In genomic region chr2:74010087-74010541, GRCh38 we compare ENCODE assay signal across 10 cellular contexts. TPM values are rescaled to one million over a fixed set of nuclear protein-coding genes. Genes with fewer than 3 reads are reported as not detected.
A peak's percentile ranks its signal among the peaks of the same experiment; 100 is the strongest.
DNase-seq lines count a peak whose midpoint lies in the region; ATAC-seq and TF ChIP-seq lines count a peak whose summit lies in the region.
"Had no signal": no experiment of that assay in that cellular context is flagged by ENCODE, and none has a peak within 500 bp of the region (broad histone marks: within the 10 kb centered on the region; RNA-seq: fewer than 3 reads in every experiment).

No MANE protein-coding gene starts in this region.

- peak overlapping the region; percentile 39 for H3K27ac ChIP-seq in 22Rv1
- H3K27ac ChIP-seq in right lobe of liver = no peak overlapping the region
- H3K27ac ChIP-seq in tibial nerve = no peak overlapping the region

- peaks cover 0 to 17% (median 6%) of the 10 kb centered on the region in 4 donors for H3K4me1 ChIP-seq in right lobe of liver
- H3K4me1 ChIP-seq in tibial nerve = peaks cover 0 to 50% (median 24%) of the 10 kb centered on the region in 4 donors

- TF ChIP-seq POLR2A in right lobe of liver (IDR thresholded peaks at IDR 0.05) = no peak
- TF ChIP-seq POLR2A in tibial nerve (IDR thresholded peaks at IDR 0.05) = no peak

- peak overlapping the region in 4 of 5 experiments; percentile 52 to 84 (median 64) for H3K27ac Mint-ChIP-seq in brain
- H3K27ac Mint-ChIP-seq: B cell had no signal

- DNase-seq in NCI-H1105 treated with DMSO at 0.1 percent for 48 hours (lab: John Stamatoyannopoulos, UW) (peak; percentile 98), right lobe of liver (peak in 2 of 3 donors; percentile 42 to 58), epidermal melanocyte (ENCODE audit: insufficient read length, low spot score) (no peak), tibial nerve (ENCODE audit: low spot score in 2 of 2) (no peak)
- DNase-seq in activated CD4-positive, alpha-beta T cell treated with anti-CD3 and anti-CD28 coated beads for 48 hours = no peak
- no peak for DNase-seq in activated CD4-positive, CD25-positive, alpha-beta regulatory T cell treated with anti-CD3 and anti-CD28 coated beads, Interleukin-2, amount 50 U/mL, for 72 hours
- DNase-seq: activated CD4-positive, alpha-beta T cell treated with anti-CD3 and anti-CD28 coated beads, Interleukin-2, amount 50 U/mL, for 1 hour had no signal

- TF ChIP-seq EP300 in tibial nerve (IDR thresholded peaks at IDR 0.05) = no peak

- H3K27me3 Mint-ChIP-seq in brain = peaks cover 2% of the 10 kb centered on the region
- H3K27me3 Mint-ChIP-seq: B cell had no signal

- H3K4me1 Mint-ChIP-seq in brain = peaks cover 66% of the 10 kb centered on the region

- 57% methylated on average over 1 of the region's 13 CpGs for WGBS in right lobe of liver (ENCODE audit: insufficient coverage, low coverage, low lambda C conversion rate, missing lambda C conversion rate)
- 29 to 43% methylated on average over 8 to 13 of the region's 13 CpGs for WGBS in tibial nerve, 2 donors

- H3K9me3 ChIP-seq in right lobe of liver (no peaks in the 10 kb centered on the region), tibial nerve (no peaks in the 10 kb centered on the region)

- H3K4me3 ChIP-seq in right lobe of liver (no peak overlapping the region), tibial nerve (no peak overlapping the region)

- H3K36me3 ChIP-seq in right lobe of liver (no peaks in the 10 kb centered on the region), tibial nerve (no peaks in the 10 kb centered on the region)

- no peak for TF ChIP-seq CTCF in 22Rv1 (IDR thresholded peaks at IDR 0.05)
- TF ChIP-seq CTCF in brain (conservative IDR thresholded peaks at IDR 0.05) = no peak
- TF ChIP-seq CTCF in right lobe of liver (IDR thresholded peaks at IDR 0.05) = no peak
- TF ChIP-seq CTCF in tibial nerve (IDR thresholded peaks at IDR 0.05) = no peak

- peak in 3 of 4 donors; percentile 16 to 50 (median 35) for ATAC-seq in right lobe of liver

- intact Hi-C loops in right lobe of liver (cut with DNase I) = no loop called here

- no peaks in the 10 kb centered on the region for H3K9me3 Mint-ChIP-seq in brain

- H3K4me3 Mint-ChIP-seq in brain = peak overlapping the region in 2 of 5 experiments; percentile 43 to 64
- H3K4me3 Mint-ChIP-seq: B cell had no signal

- H3K27me3 ChIP-seq in right lobe of liver (no peaks in the 10 kb centered on the region), tibial nerve (no peaks in the 10 kb centered on the region)

- H3K36me3 Mint-ChIP-seq in brain = peaks cover 35% of the 10 kb centered on the region

RNA-seq across cellular contexts. Expression of gene TET3, which starts 25.4 kb away (rescaled TPM):
- 9.4 TPM for polyA plus RNA-seq in brain (ENCODE audit: insufficient read depth, low read depth, low replicate concordance)
- total RNA-seq in right lobe of liver (1 to 10 TPM; 3.7 to 6.8 (median 5.1) TPM), tibial nerve (10 to 100 TPM in 1 of 4 donors, 1 to 10 TPM in 3; 4.3 to 14.1 (median 6.6) TPM)

Comparison
In these comparisons a context has a peak if more than half of its experiments do, and no peak if none do; other contexts are left out.
1. DNase-seq: peak in NCI-H1105 treated with DMSO at 0.1 percent for 48 hours (single experiment) and right lobe of liver (2 of 3); none in epidermal melanocyte (single experiment), activated CD4-positive, alpha-beta T cell treated with anti-CD3 and anti-CD28 coated beads for 48 hours (single experiment), tibial nerve (0 of 2) and activated CD4-positive, CD25-positive, alpha-beta regulatory T cell treated with anti-CD3 and anti-CD28 coated beads, Interleukin-2, amount 50 U/mL, for 72 hours (single experiment).